Comparison of ENCODE assay signal across 21 cellular contexts in genomic region chr4:153020460-153020859, GRCh38.
A peak's percentile ranks its signal among the peaks of the same experiment; 100 is the strongest.
DNase-seq lines count a peak whose midpoint lies in the region; ATAC-seq, FAIRE-seq and TF ChIP-seq lines count a peak whose summit lies in the region.
"Had no signal": no experiment of that assay in that cellular context is flagged by ENCODE, and none has a peak within 500 bp of the region (broad histone marks: within the 10 kb centered on the region; RNA-seq: fewer than 3 reads in every experiment).

No MANE protein-coding gene starts in this region.

- CTCF ChIA-PET in K562 (lab: Yijun Ruan, JAX; ENCODE audit: low intra/inter-chr PET ratio) = no interaction called here

- no peak for TF ChIP-seq CTCF in MM.1S (IDR thresholded peaks at IDR 0.05; ENCODE audit: low read length)
- TF ChIP-seq CTCF in K562 (IDR thresholded peaks at IDR 0.05 in 2 of 3, conservative IDR thresholded peaks at IDR 0.05 in 1 of 3; ENCODE audit: insufficient read depth in 2 of 3, low read depth in 1 of 3, low read length in 3 of 3) = no peak

- no peaks in the 10 kb centered on the region for H3K27me3 Mint-ChIP-seq in activated naive CD8-positive, alpha-beta T cell treated with anti-CD3 and anti-CD28 coated beads, Interleukin-2, amount 50 U/mL, for 24 hours
- no peaks in the 10 kb centered on the region for H3K27me3 Mint-ChIP-seq in activated naive CD8-positive, alpha-beta T cell treated with anti-CD3 and anti-CD28 coated beads for 36 hours

- peak; percentile 34 for ATAC-seq in activated naive CD8-positive, alpha-beta T cell treated with anti-CD3 and anti-CD28 coated beads, Interleukin-2, amount 50 U/mL, for 24 hours
- ATAC-seq in K562 = no peak
- ATAC-seq: HCT116, HepG2 had no signal

- no peak overlapping the region for H3K4me3 Mint-ChIP-seq in activated naive CD8-positive, alpha-beta T cell treated with anti-CD3 and anti-CD28 coated beads, Interleukin-2, amount 50 U/mL, for 24 hours
- H3K4me3 Mint-ChIP-seq in activated naive CD8-positive, alpha-beta T cell treated with anti-CD3 and anti-CD28 coated beads for 36 hours = no peak overlapping the region
- H3K4me3 Mint-ChIP-seq: CD4-positive, CD25-positive, alpha-beta regulatory T cell; CD8-positive, alpha-beta memory T cell; HFFc6 had no signal

- POLR2A ChIA-PET in K562 (lab: Yijun Ruan, JAX) = interaction anchor here (0.9 kb wide), 1 partner anchor 17 kb away, joined by 4 read pairs; no protein-coding TSS in a partner anchor

- H3F3A ChIP-seq in MM.1S (ENCODE audit: insufficient read depth, low read length) = no peaks in the 10 kb centered on the region

- 0 out of 2 replicates have a peak overlapping the region, but pooled peaks have one; percentile 23 for H2AFZ ChIP-seq in MM.1S (ENCODE audit: low read length)
- peak overlapping the region; percentile 47; the same call in 1 of the 2 replicates for H2AFZ ChIP-seq in K562 (ENCODE audit: low read depth, low read length)
- H2AFZ ChIP-seq in neuronal stem cell (ENCODE audit: low read length) = no peak overlapping the region
- H2AFZ ChIP-seq: GM23248 had no signal

- H3K79me2 ChIP-seq in MM.1S (ENCODE audit: low read length) = no peaks in the 10 kb centered on the region
- no peaks in the 10 kb centered on the region for H3K79me2 ChIP-seq in K562 (ENCODE audit: control insufficient read depth, insufficient read depth, low read length)

- DNase-seq in activated naive CD8-positive, alpha-beta T cell treated with anti-CD3 and anti-CD28 coated beads, Interleukin-2, amount 50 U/mL, for 24 hours = no peak
- DNase-seq in activated naive CD8-positive, alpha-beta T cell treated with anti-CD3 and anti-CD28 coated beads for 36 hours = no peak
- DNase-seq in MM.1S (no peak), K562 (ENCODE audit: extremely low read depth in 1 of 4, low spot score in 3 of 4) (no peak), neuronal stem cell (ENCODE audit: low spot score) (no peak), epidermal melanocyte (ENCODE audit: insufficient read length, low spot score) (no peak), HuH-7.5 (ENCODE audit: low spot score) (no peak), OCI-M2 (lab: John Stamatoyannopoulos, UW; ENCODE audit: unreplicated experiment) (no peak)
- DNase-seq: BE2C; Caco-2; CD4-positive, CD25-positive, alpha-beta regulatory T cell; CD8-positive, alpha-beta memory T cell; GM23248; HFFc6 had no signal

- no peak overlapping the region for H3K27ac Mint-ChIP-seq in activated naive CD8-positive, alpha-beta T cell treated with anti-CD3 and anti-CD28 coated beads, Interleukin-2, amount 50 U/mL, for 24 hours
- H3K27ac Mint-ChIP-seq in activated naive CD8-positive, alpha-beta T cell treated with anti-CD3 and anti-CD28 coated beads for 36 hours = no peak overlapping the region
- H3K27ac Mint-ChIP-seq: CD4-positive, CD25-positive, alpha-beta regulatory T cell; CD8-positive, alpha-beta memory T cell; HFFc6 had no signal

- TF ChIP-seq EP300 in K562 (IDR thresholded peaks at IDR 0.05; ENCODE audit: low read length) = no peak

- no peak overlapping the region for H3K18ac ChIP-seq in neuronal stem cell (ENCODE audit: low read length)

- no peak overlapping the region for H3K4ac ChIP-seq in neuronal stem cell (ENCODE audit: low read length)

- no TSS peak for BruUV-seq in K562 (replicated peaks; lab: Mats Ljungman, UMichigan)

- H3K36me3 ChIP-seq in MM.1S (replicated peaks; ENCODE audit: insufficient read depth, low read length) (no peaks in the 10 kb centered on the region), K562 (ENCODE audit: control insufficient read depth, insufficient read depth, low read length) (no peaks in the 10 kb centered on the region), neuronal stem cell (replicated peaks in 1 of 2; ENCODE audit: control insufficient read depth in 2 of 2, insufficient read depth in 2 of 2, low read length in 2 of 2) (no peaks in the 10 kb centered on the region)
- H3K36me3 ChIP-seq: BE2C had no signal

- no peaks in the 10 kb centered on the region for H3K36me3 Mint-ChIP-seq in activated naive CD8-positive, alpha-beta T cell treated with anti-CD3 and anti-CD28 coated beads, Interleukin-2, amount 50 U/mL, for 24 hours (ENCODE audit: low read depth)
- no peaks in the 10 kb centered on the region for H3K36me3 Mint-ChIP-seq in activated naive CD8-positive, alpha-beta T cell treated with anti-CD3 and anti-CD28 coated beads for 36 hours
- H3K36me3 Mint-ChIP-seq: CD4-positive, CD25-positive, alpha-beta regulatory T cell; CD8-positive, alpha-beta memory T cell had no signal

- WGBS in K562 (ENCODE audit: insufficient coverage, low coverage, missing lambda C conversion rate) = 3% methylated on average over 7 of the region's 7 CpGs
- WGBS in neuronal stem cell (ENCODE audit: extremely low coverage in 2 of 2, insufficient read length in 2 of 2, insufficient replicate concordance in 1 of 2), 2 donors = no CpG with 5 or more reads among the region's 7 CpGs

- no peak overlapping the region for H2BK120ac ChIP-seq in neuronal stem cell (ENCODE audit: low read depth, low read length)

- no peak overlapping the region for H2BK5ac ChIP-seq in neuronal stem cell (ENCODE audit: low read length)

- H3K23ac ChIP-seq in neuronal stem cell (ENCODE audit: low read depth, low read length, poor library complexity) = no peak overlapping the region

- no peak overlapping the region for H4K91ac ChIP-seq in neuronal stem cell (ENCODE audit: low read depth, low read length, poor library complexity)

- H3K27ac ChIP-seq in MM.1S (ENCODE audit: low read length) = no peak overlapping the region
- no peak overlapping the region for H3K27ac ChIP-seq in K562 (ENCODE audit: extremely low read depth, low read depth, low read length)
- H3K27ac ChIP-seq in neuronal stem cell (replicated peaks; ENCODE audit: low read length) = no peak overlapping the region
- H3K27ac ChIP-seq: GM23248 had no signal

- H3K79me1 ChIP-seq in neuronal stem cell (ENCODE audit: low read depth, low read length) = no peaks in the 10 kb centered on the region

- H2BK15ac ChIP-seq in neuronal stem cell (ENCODE audit: low read length) = peak overlapping the region; percentile 52

- H3K9me1 ChIP-seq in K562 (ENCODE audit: control insufficient read depth, insufficient read depth, low read length) = no peaks in the 10 kb centered on the region

- no peak for TF ChIP-seq POLR2A in K562 (conservative IDR thresholded peaks at IDR 0.05)

- intact Hi-C loops in K562 (cut with micrococcal nuclease) = no loop called here

- no peak for TF ChIP-seq RAD21 in K562 (CRISPR knock-in tag; conservative IDR thresholded peaks at IDR 0.05 in 1 of 2, IDR thresholded peaks at IDR 0.05 in 1 of 2)

- H3K9me3 ChIP-seq in MM.1S (replicated peaks; ENCODE audit: insufficient read depth, low read length) (no peaks in the 10 kb centered on the region), K562 (replicated peaks; ENCODE audit: control insufficient read depth, insufficient read depth, low read depth, low read length) (no peaks in the 10 kb centered on the region; the same call in 1 of the 2 replicates), neuronal stem cell (replicated peaks in 1 of 2; ENCODE audit: control insufficient read depth in 2 of 2, insufficient read depth in 1 of 2, low read depth in 1 of 2, low read length in 2 of 2) (no peaks in the 10 kb centered on the region)
- H3K9me3 ChIP-seq: BE2C, Caco-2 had no signal

- H3K4me3 ChIP-seq in MM.1S (ENCODE audit: low read length) (no peak overlapping the region), K562 (no peak overlapping the region), neuronal stem cell (ENCODE audit: low read length in 2 of 2) (no peak overlapping the region)
- H3K4me3 ChIP-seq: GM23248 had no signal

- no peaks in the 10 kb centered on the region for H3K27me3 ChIP-seq in MM.1S (replicated peaks; ENCODE audit: insufficient read depth, low read length)
- peaks cover 0 to 44% of the 10 kb centered on the region in 2 experiments; a peak in 3 of 5 replicates for H3K27me3 ChIP-seq in K562 (ENCODE audit: control insufficient read depth in 2 of 2, insufficient read depth in 2 of 2, low read length in 2 of 2)
- H3K27me3 ChIP-seq in neuronal stem cell (ENCODE audit: control insufficient read depth in 3 of 3, insufficient read depth in 3 of 3, low read depth in 1 of 3, low read length in 3 of 3) = peaks cover 0 to 21% (median 0%) of the 10 kb centered on the region in 3 experiments
- H3K27me3 ChIP-seq: BE2C had no signal

- H3K9ac ChIP-seq in MM.1S (ENCODE audit: low read length) = no peak overlapping the region
- no peak overlapping the region for H3K9ac ChIP-seq in K562 (ENCODE audit: insufficient read depth in 1 of 2, low read depth in 2 of 2, low read length in 2 of 2)
- H3K9ac ChIP-seq in neuronal stem cell (ENCODE audit: low read depth, low read length, poor library complexity) = no peak overlapping the region
- H3K9ac ChIP-seq: GM23248 had no signal

- no peaks in the 10 kb centered on the region for H3K4me1 ChIP-seq in MM.1S (ENCODE audit: low read length)
- H3K4me1 ChIP-seq in K562 (replicated peaks in 1 of 2; ENCODE audit: control insufficient read depth in 2 of 2, insufficient read depth in 2 of 2, low read length in 2 of 2) = peaks cover 5 to 11% of the 10 kb centered on the region in 2 experiments; a peak in 3 of 5 replicates
- peaks cover 0 to 3% of the 10 kb centered on the region in 2 donors for H3K4me1 ChIP-seq in neuronal stem cell (ENCODE audit: control insufficient read depth in 2 of 2, insufficient read depth in 1 of 2, low read depth in 1 of 2, low read length in 2 of 2)
- H3K4me1 ChIP-seq: BE2C, Caco-2 had no signal

- H3K4me1 Mint-ChIP-seq in activated naive CD8-positive, alpha-beta T cell treated with anti-CD3 and anti-CD28 coated beads, Interleukin-2, amount 50 U/mL, for 24 hours = no peaks in the 10 kb centered on the region
- peaks cover 3% of the 10 kb centered on the region for H3K4me1 Mint-ChIP-seq in activated naive CD8-positive, alpha-beta T cell treated with anti-CD3 and anti-CD28 coated beads for 36 hours
- H3K4me1 Mint-ChIP-seq: CD4-positive, CD25-positive, alpha-beta regulatory T cell; CD8-positive, alpha-beta memory T cell had no signal

- H4K20me1 ChIP-seq in MM.1S (ENCODE audit: insufficient read depth, low read length) (no peaks in the 10 kb centered on the region), K562 (replicated peaks; ENCODE audit: control insufficient read depth, insufficient read depth, low read length) (no peaks in the 10 kb centered on the region)

- FAIRE-seq in K562 (lab: Jason Lieb, UNC) = no peak
- FAIRE-seq: D721Med, G401.6, GM12891, GM19239, H54, HepG2 had no signal

- H3K9me2 ChIP-seq in MM.1S (replicated peaks; ENCODE audit: insufficient read depth, low read length) = no peaks in the 10 kb centered on the region

- H3K4me2 ChIP-seq in MM.1S (ENCODE audit: low read depth, low read length) = no peak overlapping the region
- no peak overlapping the region for H3K4me2 ChIP-seq in K562 (ENCODE audit: insufficient read depth, low read length)
- H3K4me2 ChIP-seq in neuronal stem cell (ENCODE audit: insufficient read depth, low read length, poor library complexity, severe bottlenecking) = no peak overlapping the region

- peak overlapping the region; percentile 42 for H2BK12ac ChIP-seq in neuronal stem cell (ENCODE audit: low read length)

- H3K9me3 Mint-ChIP-seq in activated naive CD8-positive, alpha-beta T cell treated with anti-CD3 and anti-CD28 coated beads, Interleukin-2, amount 50 U/mL, for 24 hours = no peaks in the 10 kb centered on the region
- no peaks in the 10 kb centered on the region for H3K9me3 Mint-ChIP-seq in activated naive CD8-positive, alpha-beta T cell treated with anti-CD3 and anti-CD28 coated beads for 36 hours
- H3K9me3 Mint-ChIP-seq: HFFc6 had no signal

- in situ Hi-C loops in K562 (cut with MboI) = no loop called here

- H3K14ac ChIP-seq in neuronal stem cell (ENCODE audit: low read length) = no peak overlapping the region

- no peak overlapping the region for H2AK5ac ChIP-seq in neuronal stem cell (ENCODE audit: low read depth, low read length)

- H4K8ac ChIP-seq in neuronal stem cell (ENCODE audit: low read depth, low read length) = peak overlapping the region; percentile 73
